Comparison of ENCODE assay signal across 1 cellular context in the genomic region with DNA sequence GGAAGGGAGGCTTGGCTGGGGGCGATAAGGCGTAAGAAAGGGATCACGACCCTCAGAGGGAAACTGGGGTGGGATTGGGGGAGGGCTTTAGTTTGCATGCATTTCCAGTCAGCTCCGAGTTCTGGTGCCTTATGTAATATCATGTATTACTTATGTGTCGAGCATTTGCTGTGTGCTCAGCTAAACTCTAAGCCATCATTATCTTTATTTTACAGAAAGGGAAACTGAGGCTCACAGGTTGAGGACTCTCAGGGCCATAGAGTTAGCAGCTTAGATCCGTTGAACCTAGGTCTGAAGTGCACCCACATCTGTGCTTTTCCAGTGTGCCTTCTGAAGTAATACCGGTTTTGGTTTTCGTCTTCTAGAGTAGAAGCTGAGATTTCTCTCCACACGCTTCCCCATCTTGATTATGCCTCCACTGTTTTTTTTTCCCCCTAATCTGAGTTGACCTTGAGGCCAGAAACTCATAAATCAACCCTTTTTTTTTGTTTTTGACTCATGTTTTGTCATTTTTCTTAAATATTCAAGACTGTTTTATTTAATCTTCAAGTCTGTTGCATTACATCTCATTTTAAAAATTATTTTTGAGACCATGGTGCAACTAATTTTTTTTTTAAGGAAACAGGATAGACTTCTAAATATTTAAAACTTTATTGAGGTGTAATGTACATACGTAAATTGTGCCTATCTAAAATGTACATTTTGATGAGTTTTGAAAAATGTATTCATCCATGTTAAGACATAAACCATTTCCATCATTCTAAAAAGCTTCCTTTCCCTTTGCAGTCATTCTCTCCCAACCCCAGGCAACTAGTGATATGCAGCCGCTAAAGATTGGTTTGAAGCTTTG.
TF ChIP-seq lines count a peak whose summit lies in the region.

No MANE protein-coding gene starts in this region.

TF ChIP-seq in SK-N-SH, 30 proteins besides CTCF, POLR2A, EP300 and RAD21 (continued from another document):
- TF ChIP-seq, protein P1, sequence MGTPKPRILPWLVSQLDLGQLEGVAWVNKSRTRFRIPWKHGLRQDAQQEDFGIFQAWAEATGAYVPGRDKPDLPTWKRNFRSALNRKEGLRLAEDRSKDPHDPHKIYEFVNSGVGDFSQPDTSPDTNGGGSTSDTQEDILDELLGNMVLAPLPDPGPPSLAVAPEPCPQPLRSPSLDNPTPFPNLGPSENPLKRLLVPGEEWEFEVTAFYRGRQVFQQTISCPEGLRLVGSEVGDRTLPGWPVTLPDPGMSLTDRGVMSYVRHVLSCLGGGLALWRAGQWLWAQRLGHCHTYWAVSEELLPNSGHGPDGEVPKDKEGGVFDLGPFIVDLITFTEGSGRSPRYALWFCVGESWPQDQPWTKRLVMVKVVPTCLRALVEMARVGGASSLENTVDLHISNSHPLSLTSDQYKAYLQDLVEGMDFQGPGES (IDR thresholded peaks at IDR 0.05; ENCODE audit: low read depth, low read length) = no peak
- TF ChIP-seq CHD2 (IDR thresholded peaks at IDR 0.05; ENCODE audit: low read length, partially characterized antibody) (no peak), REST (IDR thresholded peaks at IDR 0.05; ENCODE audit: low read depth, low read length) (no peak), SIN3A (IDR thresholded peaks at IDR 0.05; ENCODE audit: borderline replicate concordance, low read depth, low read length) (no peak), JUND (IDR thresholded peaks at IDR 0.05) (no peak), NRF1 (IDR thresholded peaks at IDR 0.05; ENCODE audit: low read depth, low read length) (no peak), GATA2 (CRISPR knock-in tag; IDR thresholded peaks at IDR 0.05) (no peak)
- TF ChIP-seq, protein P2, sequence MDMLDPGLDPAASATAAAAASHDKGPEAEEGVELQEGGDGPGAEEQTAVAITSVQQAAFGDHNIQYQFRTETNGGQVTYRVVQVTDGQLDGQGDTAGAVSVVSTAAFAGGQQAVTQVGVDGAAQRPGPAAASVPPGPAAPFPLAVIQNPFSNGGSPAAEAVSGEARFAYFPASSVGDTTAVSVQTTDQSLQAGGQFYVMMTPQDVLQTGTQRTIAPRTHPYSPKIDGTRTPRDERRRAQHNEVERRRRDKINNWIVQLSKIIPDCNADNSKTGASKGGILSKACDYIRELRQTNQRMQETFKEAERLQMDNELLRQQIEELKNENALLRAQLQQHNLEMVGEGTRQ (IDR thresholded peaks at IDR 0.05; ENCODE audit: borderline replicate concordance, low read depth, low read length) = no peak
